In the genomic region with DNA sequence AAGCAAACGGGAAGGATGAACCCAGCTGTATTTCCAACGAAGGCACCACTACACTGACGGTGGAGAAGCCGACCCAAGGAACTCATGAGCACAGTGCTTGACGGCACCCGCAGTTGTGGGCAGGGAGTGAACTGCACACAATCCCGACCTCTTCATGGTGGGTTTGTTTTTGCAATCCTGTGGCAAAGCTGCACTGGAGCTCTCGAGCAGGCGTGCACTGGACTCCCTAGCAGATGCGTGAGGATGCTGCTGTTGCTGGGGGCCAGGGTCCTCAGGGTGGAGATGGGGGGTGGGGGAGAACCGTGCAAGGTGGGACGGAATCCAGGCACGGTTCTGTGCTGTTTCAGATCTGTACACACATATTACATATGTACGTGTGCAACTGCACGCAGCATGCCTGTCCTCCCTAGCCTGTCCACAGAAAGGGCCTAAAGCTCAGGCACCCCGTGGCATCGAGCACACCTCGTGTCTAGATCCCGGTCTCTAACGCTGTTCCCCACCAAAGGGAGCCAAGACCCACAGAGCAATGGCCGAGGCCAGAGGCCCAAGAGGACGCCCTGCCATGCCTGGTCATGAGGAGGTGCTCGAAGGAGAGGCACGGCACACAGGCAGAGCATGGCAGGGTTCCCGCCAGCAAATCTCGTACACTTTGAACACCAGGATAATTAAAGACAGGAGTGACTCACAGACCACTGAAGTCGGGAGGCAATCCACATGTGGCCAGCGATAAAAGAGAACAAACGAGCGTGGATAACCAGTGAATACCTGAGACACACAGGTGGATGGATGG, we compare ENCODE assay signal across 24 cellular contexts. TPM values are rescaled to one million over a fixed set of nuclear protein-coding genes. Genes with fewer than 3 reads are reported as not detected.
DNase-seq lines count a peak whose midpoint lies in the region; TF ChIP-seq lines count a peak whose summit lies in the region.
"Had no signal": no experiment of that assay in that cellular context is flagged by ENCODE, and none has a peak within 500 bp of the region (broad histone marks: within the 10 kb centered on the region; RNA-seq: fewer than 3 reads in every experiment).

No MANE protein-coding gene starts in this region.

- intact Hi-C loops in Calu3 (cut with micrococcal nuclease; ENCODE audit: unreplicated experiment) = no loop called here

- no peak overlapping the region for H2BK15ac ChIP-seq in neuronal stem cell (ENCODE audit: low read length)

- no peak overlapping the region for H3K27ac ChIP-seq in neuronal stem cell (replicated peaks; ENCODE audit: low read length)
- H3K27ac ChIP-seq: dorsolateral prefrontal cortex, PC-9 had no signal

- H3K36me3 ChIP-seq in neuronal stem cell (replicated peaks in 1 of 2; ENCODE audit: control insufficient read depth in 2 of 2, insufficient read depth in 2 of 2, low read length in 2 of 2) = peaks cover 25 to 67% of the 10 kb centered on the region in 2 donors

- no peak overlapping the region for H4K91ac ChIP-seq in neuronal stem cell (ENCODE audit: low read depth, low read length, poor library complexity)

- in situ Hi-C loops in G401 (cut with HindIII; ENCODE audit: low sequenced_read_pairs) = loop anchor here (25.0 kb wide), 1 partner anchor 113 kb away; no protein-coding TSS in a partner anchor

- no peak overlapping the region for H2AK5ac ChIP-seq in neuronal stem cell (ENCODE audit: low read depth, low read length)

- H3K9me3 Mint-ChIP-seq in Calu3 (ENCODE audit: low read depth, unreplicated experiment) (no peaks in the 10 kb centered on the region), chondrocyte (ENCODE audit: low read depth) (no peaks in the 10 kb centered on the region)
- H3K9me3 Mint-ChIP-seq: activated T-helper 17 cell treated with anti-CD3 and anti-CD28 coated beads, Interleukin-2, amount 50 U/mL, for 72 hours had no signal

- peaks cover 72% of the 10 kb centered on the region for H3K36me3 Mint-ChIP-seq in Calu3 (ENCODE audit: insufficient read depth, unreplicated experiment)
- H3K36me3 Mint-ChIP-seq in chondrocyte (ENCODE audit: low read depth) = peaks cover 19% of the 10 kb centered on the region

- H3K4ac ChIP-seq in neuronal stem cell (ENCODE audit: low read length) = no peak overlapping the region

- H3K4me1 Mint-ChIP-seq in Calu3 (ENCODE audit: low read depth, unreplicated experiment) = no peaks in the 10 kb centered on the region
- no peaks in the 10 kb centered on the region for H3K4me1 Mint-ChIP-seq in chondrocyte (ENCODE audit: low read depth)
- H3K4me1 Mint-ChIP-seq: CD14-positive monocyte had no signal

- peaks cover 0 to 5% of the 10 kb centered on the region in 2 donors for H3K4me1 ChIP-seq in neuronal stem cell (ENCODE audit: control insufficient read depth in 2 of 2, insufficient read depth in 1 of 2, low read depth in 1 of 2, low read length in 2 of 2)

- peak overlapping the region; percentile 70 for H3K27ac Mint-ChIP-seq in Calu3 (ENCODE audit: unreplicated experiment)
- no peak overlapping the region for H3K27ac Mint-ChIP-seq in chondrocyte (ENCODE audit: unreplicated experiment)
- H3K27ac Mint-ChIP-seq: activated CD4-positive, alpha-beta memory T cell treated with anti-CD3 and anti-CD28 coated beads for 36 hours; activated naive CD8-positive, alpha-beta T cell; activated T-helper 17 cell treated with anti-CD3 and anti-CD28 coated beads, Interleukin-2, amount 50 U/mL, for 72 hours; T-cell had no signal

- TF ChIP-seq CTCF in Calu3 (IDR thresholded peaks at IDR 0.05; ENCODE audit: unreplicated experiment) (no peak), HFF-Myc (IDR thresholded peaks at IDR 0.05; ENCODE audit: low read depth, low read length, missing control alignments) (no peak), chondrocyte (IDR thresholded peaks at IDR 0.05) (no peak)

- H3K23ac ChIP-seq in neuronal stem cell (ENCODE audit: low read depth, low read length, poor library complexity) = peak overlapping the region; percentile 29

- H2BK5ac ChIP-seq in neuronal stem cell (ENCODE audit: low read length) = no peak overlapping the region

- no peak overlapping the region for H2AFZ ChIP-seq in neuronal stem cell (ENCODE audit: low read length)
- H2AFZ ChIP-seq: PC-9 had no signal

- CTCF ChIA-PET in Calu3 (lab: Charles Lee) (interaction anchor here (0.6 kb wide), 1 partner anchor 8 kb away, joined by 5 read pairs; no protein-coding TSS in a partner anchor), HEK293T (lab: Yijun Ruan, JAX) (no interaction called here)

- no CpG with 5 or more reads among the region's 30 CpGs for WGBS in neuronal stem cell (ENCODE audit: extremely low coverage in 2 of 2, insufficient read length in 2 of 2, insufficient replicate concordance in 1 of 2), 2 donors

- no peak overlapping the region for H4K8ac ChIP-seq in neuronal stem cell (ENCODE audit: low read depth, low read length)

- H3K9ac ChIP-seq in neuronal stem cell (ENCODE audit: low read depth, low read length, poor library complexity) = peak overlapping the region; percentile 53

- DNase-seq in Calu3 = no peak
- peak; percentile 4 for DNase-seq in HFF-Myc (ENCODE audit: extremely low read depth, low read depth)
- DNase-seq in chondrocyte (ENCODE audit: low spot score) = peak; percentile 87
- no peak for DNase-seq in neuronal stem cell (ENCODE audit: low spot score)
- no peak for DNase-seq in retina
- DNase-seq in HEK293T (ENCODE audit: extremely low spot score) = no peak
- DNase-seq in G401 (ENCODE audit: low spot score) = no peak
- DNase-seq: activated CD4-positive, alpha-beta memory T cell treated with anti-CD3 and anti-CD28 coated beads for 36 hours; cerebellar nuclear complex; left ventricle myocardium superior; naive B cell; NCI-H187; NCI-H524 treated with DMSO at 0.1 percent for 48 hours; NK-92 treated with Interleukin-12 subunit alpha and Interleukin-12 subunit beta, amount 100 ng/mL, for 24 hours; PC-9; SHP77 treated with DMSO at 0.1 percent for 48 hours; stimulated activated CD4-positive, alpha-beta T cell treated with anti-CD3 and anti-CD28 coated beads, Interleukin-1b, Interleukin-23, amount 100 ng/mL, for 48 hours; stimulated activated CD8-positive, alpha-beta memory T cell treated with anti-CD3 and anti-CD28 coated beads, Interleukin-4, amount 100 ng/mL, for 48 hours; trophoblast cell had no signal

- no peak overlapping the region for H3K14ac ChIP-seq in neuronal stem cell (ENCODE audit: low read length)

- no peaks in the 10 kb centered on the region for H3K27me3 Mint-ChIP-seq in Calu3 (ENCODE audit: unreplicated experiment)
- no peaks in the 10 kb centered on the region for H3K27me3 Mint-ChIP-seq in chondrocyte (ENCODE audit: low read depth)
- H3K27me3 Mint-ChIP-seq: activated CD4-positive, alpha-beta memory T cell treated with anti-CD3 and anti-CD28 coated beads for 36 hours; activated naive CD8-positive, alpha-beta T cell; activated T-helper 17 cell treated with anti-CD3 and anti-CD28 coated beads, Interleukin-2, amount 50 U/mL, for 72 hours; naive B cell; T-cell had no signal

- H3K27me3 ChIP-seq in neuronal stem cell (ENCODE audit: control insufficient read depth in 3 of 3, insufficient read depth in 3 of 3, low read depth in 1 of 3, low read length in 3 of 3) = no peaks in the 10 kb centered on the region
- H3K27me3 ChIP-seq: dorsolateral prefrontal cortex had no signal

- peak overlapping the region; percentile 23 for H3K18ac ChIP-seq in neuronal stem cell (ENCODE audit: low read length)

- H2BK12ac ChIP-seq in neuronal stem cell (ENCODE audit: low read length) = no peak overlapping the region

- H3K4me3 ChIP-seq in HFF-Myc (replicated peaks; ENCODE audit: low read depth, low read length) (no peak overlapping the region), neuronal stem cell (ENCODE audit: low read length in 2 of 2) (peak overlapping the region in 1 of 2 donors; percentile 19)
- H3K4me3 ChIP-seq: dorsolateral prefrontal cortex, PC-9 had no signal

- no peak overlapping the region for H3K4me3 Mint-ChIP-seq in Calu3 (ENCODE audit: low read depth, unreplicated experiment)
- H3K4me3 Mint-ChIP-seq in chondrocyte (ENCODE audit: unreplicated experiment) = no peak overlapping the region
- H3K4me3 Mint-ChIP-seq: activated CD4-positive, alpha-beta memory T cell treated with anti-CD3 and anti-CD28 coated beads for 36 hours; activated naive CD8-positive, alpha-beta T cell; activated T-helper 17 cell treated with anti-CD3 and anti-CD28 coated beads, Interleukin-2, amount 50 U/mL, for 72 hours; CD14-positive monocyte; T-cell had no signal

- BruUV-seq in Calu3 (replicated peaks; lab: Mats Ljungman, UMichigan) = no TSS peak

- POLR2A ChIA-PET in HEK293T (lab: Yijun Ruan, JAX) = interaction anchor here (0.9 kb wide), 1 partner anchor 19 kb away, joined by 3 read pairs; no protein-coding TSS in a partner anchor

- H3K4me2 ChIP-seq in neuronal stem cell (ENCODE audit: insufficient read depth, low read length, poor library complexity, severe bottlenecking) = no peak overlapping the region
- H3K4me2 ChIP-seq: PC-9 had no signal

- H3K79me1 ChIP-seq in neuronal stem cell (ENCODE audit: low read depth, low read length) = no peaks in the 10 kb centered on the region

- peaks cover 4 to 12% of the 10 kb centered on the region in 2 donors for H3K9me3 ChIP-seq in neuronal stem cell (replicated peaks in 1 of 2; ENCODE audit: control insufficient read depth in 2 of 2, insufficient read depth in 1 of 2, low read depth in 1 of 2, low read length in 2 of 2)

- H2BK120ac ChIP-seq in neuronal stem cell (ENCODE audit: low read depth, low read length) = no peak overlapping the region

TF ChIP-seq in HEK293T, 16 proteins besides CTCF, POLR2A, EP300 and RAD21 (continues in another document):
- TF ChIP-seq LEF1 (IDR thresholded peaks at IDR 0.05; ENCODE audit: borderline replicate concordance) (no peak), FOXK2 (IDR thresholded peaks at IDR 0.05) (no peak), NFRKB (IDR thresholded peaks at IDR 0.05) (no peak), ELF4 (IDR thresholded peaks at IDR 0.05) (no peak), CTBP1 (IDR thresholded peaks at IDR 0.05; ENCODE audit: borderline replicate concordance) (no peak)

RNA-seq across cellular contexts. Expression of gene ALG12, which starts 17.6 kb away (rescaled TPM):
- total RNA-seq in Calu3 (2022) = 25.4 and 27.0 TPM in 2 replicates
- 18.7 to 27.3 TPM (median 20.6 TPM) in 3 replicates for total RNA-seq in chondrocyte
- 9.3 TPM for polyA plus RNA-seq in neuronal stem cell (2013, experiment 1 of 2)
- 9.1 TPM for polyA plus RNA-seq in neuronal stem cell (2013, experiment 2 of 2)
- 23.8 and 24.1 TPM in 2 replicates for total RNA-seq in G401 (2014; rRNA removed; shearing (Covaris generic))

RNA-seq across cellular contexts. Expression of gene CRELD2, which starts 17.8 kb away (rescaled TPM):
- total RNA-seq in Calu3 (2022) = 57.8 and 64.6 TPM in 2 replicates
- 44.3 to 117 TPM (median 49.9 TPM) in 3 replicates for total RNA-seq in chondrocyte
- 12.6 TPM for polyA plus RNA-seq in neuronal stem cell (2013, experiment 1 of 2)
- polyA plus RNA-seq in neuronal stem cell (2013, experiment 2 of 2) = 12.2 TPM
- 85.5 and 121 TPM in 2 replicates for total RNA-seq in G401 (2014; rRNA removed; shearing (Covaris generic))

RNA-seq across cellular contexts. Expression of gene ZBED4, which starts 47.0 kb away (rescaled TPM):
- 28.1 and 30.0 TPM in 2 replicates for total RNA-seq in Calu3 (2022)
- 15.3 to 17.6 TPM (median 17.6 TPM) in 3 replicates for total RNA-seq in chondrocyte
- polyA plus RNA-seq in neuronal stem cell (2013, experiment 1 of 2) = 22.2 TPM
- polyA plus RNA-seq in neuronal stem cell (2013, experiment 2 of 2) = 22.3 TPM
- total RNA-seq in G401 (2014; rRNA removed; shearing (Covaris generic)) = 10.0 and 12.8 TPM in 2 replicates

RNA-seq across cellular contexts. Expression of gene PIM3, which starts 59.9 kb away (rescaled TPM):
- total RNA-seq in Calu3 (2022) = 86.3 and 97.3 TPM in 2 replicates
- 12.0 to 18.2 TPM (median 16.8 TPM) in 3 replicates for total RNA-seq in chondrocyte
- polyA plus RNA-seq in neuronal stem cell (2013, experiment 1 of 2) = 38.0 TPM
- 37.0 TPM for polyA plus RNA-seq in neuronal stem cell (2013, experiment 2 of 2)
- 106 and 157 TPM in 2 replicates for total RNA-seq in G401 (2014; rRNA removed; shearing (Covaris generic))

Comparison
In these comparisons a context has a peak if more than half of its experiments do, and no peak if none do; other contexts are left out.
1. DNase-seq: peak in HFF-Myc (single experiment) and chondrocyte (single experiment); none in Calu3 (single experiment), neuronal stem cell (single experiment), retina (single experiment), HEK293T (single experiment) and G401 (single experiment).